In genomic region chr11:14503023-14503422, GRCh38 we compare ENCODE assay signal across 21 cellular contexts.
"Had no signal": no experiment of that assay in that cellular context is flagged by ENCODE, and none has a peak within 500 bp of the region (broad histone marks: within the 10 kb centered on the region; RNA-seq: fewer than 3 reads in every experiment).

No MANE protein-coding gene starts in this region.

- ATAC-seq: activated T-helper 17 cell treated with anti-CD3 and anti-CD28 coated beads, Interleukin-2, amount 50 U/mL, for 72 hours; gastrocnemius medialis; heart left ventricle; stimulated activated naive CD8-positive, alpha-beta T cell treated with anti-CD3 and anti-CD28 coated beads, Interleukin-15, amount 100 ng/mL, for 72 hours; T-cell had no signal

- H3K27ac Mint-ChIP-seq: activated T-helper 17 cell treated with anti-CD3 and anti-CD28 coated beads, Interleukin-2, amount 50 U/mL, for 72 hours; brain; immature natural killer cell; stimulated activated naive CD8-positive, alpha-beta T cell treated with anti-CD3 and anti-CD28 coated beads, Interleukin-15, amount 100 ng/mL, for 72 hours; type B pancreatic cell had no signal

- H3K9me3 ChIP-seq: adrenal gland, gastrocnemius medialis, heart left ventricle, ovary, sigmoid colon, SK-N-SH had no signal

- H3K9me3 Mint-ChIP-seq: activated T-helper 17 cell treated with anti-CD3 and anti-CD28 coated beads, Interleukin-2, amount 50 U/mL, for 72 hours; brain; immature natural killer cell; naive B cell; stimulated activated naive CD8-positive, alpha-beta T cell treated with anti-CD3 and anti-CD28 coated beads, Interleukin-15, amount 100 ng/mL, for 72 hours; T-cell; type B pancreatic cell had no signal

- H3K4me3 Mint-ChIP-seq: activated T-helper 17 cell treated with anti-CD3 and anti-CD28 coated beads, Interleukin-2, amount 50 U/mL, for 72 hours; brain; immature natural killer cell; stimulated activated naive CD8-positive, alpha-beta T cell treated with anti-CD3 and anti-CD28 coated beads, Interleukin-15, amount 100 ng/mL, for 72 hours; T-cell; type B pancreatic cell had no signal

- H3K4me3 ChIP-seq: adrenal gland, gastrocnemius medialis, heart left ventricle, lung, ovary, sigmoid colon had no signal

- H3K36me3 ChIP-seq: ovary had no signal

- H3K27me3 ChIP-seq: adrenal gland, gastrocnemius medialis, heart left ventricle, ovary, sigmoid colon had no signal

- H3K27me3 Mint-ChIP-seq: activated T-helper 17 cell treated with anti-CD3 and anti-CD28 coated beads, Interleukin-2, amount 50 U/mL, for 72 hours; naive B cell; stimulated activated naive CD8-positive, alpha-beta T cell treated with anti-CD3 and anti-CD28 coated beads, Interleukin-15, amount 100 ng/mL, for 72 hours; T-cell; type B pancreatic cell had no signal

- H3K27ac ChIP-seq: adrenal gland, gastrocnemius medialis, heart left ventricle, ovary, sigmoid colon had no signal

- DNase-seq: activated CD4-positive, alpha-beta T cell treated with anti-CD3 and anti-CD28 coated beads for 1 hour; activated naive CD4-positive, alpha-beta T cell treated with Interleukin-2 at 50 U/mL for 16 hours; adrenal gland; central memory CD4-positive, alpha-beta T cell; cortex of kidney; effector CD8-positive, alpha-beta T cell; gastrocnemius medialis; heart left ventricle; immature natural killer cell; naive B cell; ovary; sigmoid colon; SK-N-SH; stimulated activated CD4-positive, alpha-beta T cell treated with anti-CD3 and anti-CD28 coated beads, Interleukin-1b, Interleukin-23, amount 100 ng/mL, for 48 hours; stimulated activated naive CD8-positive, alpha-beta T cell treated with anti-CD3 and anti-CD28 coated beads, Interleukin-15, amount 100 ng/mL, for 72 hours; T-cell; T1000 had no signal
